Comparison of ENCODE assay signal across 1 cellular context in the genomic region with DNA sequence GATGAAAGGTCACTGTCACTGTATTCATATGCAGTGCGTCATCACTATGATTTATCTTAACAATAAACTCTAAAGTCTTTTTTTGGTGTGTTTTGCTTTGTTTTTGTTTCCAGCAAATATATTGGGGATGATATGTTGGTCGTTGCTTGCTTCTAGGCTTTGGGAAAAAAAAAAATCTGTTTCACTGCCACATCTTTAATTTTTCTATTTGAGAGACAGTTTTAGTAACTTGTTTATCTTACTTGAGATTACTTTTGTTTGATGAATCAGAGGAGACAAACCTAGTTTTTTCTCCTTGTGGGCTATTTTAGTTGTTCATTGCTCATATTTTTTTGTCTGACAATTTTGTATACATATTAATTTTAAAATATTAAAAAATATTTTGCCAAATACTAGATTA.
TF ChIP-seq lines count a peak whose summit lies in the region.

No MANE protein-coding gene starts in this region.

TF ChIP-seq in GM12878, 131 proteins besides CTCF, POLR2A, EP300 and RAD21:
- TF ChIP-seq, protein P1, sequence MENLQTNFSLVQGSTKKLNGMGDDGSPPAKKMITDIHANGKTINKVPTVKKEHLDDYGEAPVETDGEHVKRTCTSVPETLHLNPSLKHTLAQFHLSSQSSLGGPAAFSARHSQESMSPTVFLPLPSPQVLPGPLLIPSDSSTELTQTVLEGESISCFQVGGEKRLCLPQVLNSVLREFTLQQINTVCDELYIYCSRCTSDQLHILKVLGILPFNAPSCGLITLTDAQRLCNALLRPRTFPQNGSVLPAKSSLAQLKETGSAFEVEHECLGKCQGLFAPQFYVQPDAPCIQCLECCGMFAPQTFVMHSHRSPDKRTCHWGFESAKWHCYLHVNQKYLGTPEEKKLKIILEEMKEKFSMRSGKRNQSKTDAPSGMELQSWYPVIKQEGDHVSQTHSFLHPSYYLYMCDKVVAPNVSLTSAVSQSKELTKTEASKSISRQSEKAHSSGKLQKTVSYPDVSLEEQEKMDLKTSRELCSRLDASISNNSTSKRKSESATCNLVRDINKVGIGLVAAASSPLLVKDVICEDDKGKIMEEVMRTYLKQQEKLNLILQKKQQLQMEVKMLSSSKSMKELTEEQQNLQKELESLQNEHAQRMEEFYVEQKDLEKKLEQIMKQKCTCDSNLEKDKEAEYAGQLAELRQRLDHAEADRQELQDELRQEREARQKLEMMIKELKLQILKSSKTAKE (IDR thresholded peaks at IDR 0.05; ENCODE audit: low read depth, poor library complexity, severe bottlenecking): no peak
- TF ChIP-seq, protein P2, sequence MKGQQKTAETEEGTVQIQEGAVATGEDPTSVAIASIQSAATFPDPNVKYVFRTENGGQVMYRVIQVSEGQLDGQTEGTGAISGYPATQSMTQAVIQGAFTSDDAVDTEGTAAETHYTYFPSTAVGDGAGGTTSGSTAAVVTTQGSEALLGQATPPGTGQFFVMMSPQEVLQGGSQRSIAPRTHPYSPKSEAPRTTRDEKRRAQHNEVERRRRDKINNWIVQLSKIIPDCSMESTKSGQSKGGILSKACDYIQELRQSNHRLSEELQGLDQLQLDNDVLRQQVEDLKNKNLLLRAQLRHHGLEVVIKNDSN (IDR thresholded peaks at IDR 0.05; ENCODE audit: borderline replicate concordance, extremely low read length, insufficient read depth, low read depth, low read length): no peak
